Comparison of ENCODE assay signal across 1 cellular context in the genomic region with DNA sequence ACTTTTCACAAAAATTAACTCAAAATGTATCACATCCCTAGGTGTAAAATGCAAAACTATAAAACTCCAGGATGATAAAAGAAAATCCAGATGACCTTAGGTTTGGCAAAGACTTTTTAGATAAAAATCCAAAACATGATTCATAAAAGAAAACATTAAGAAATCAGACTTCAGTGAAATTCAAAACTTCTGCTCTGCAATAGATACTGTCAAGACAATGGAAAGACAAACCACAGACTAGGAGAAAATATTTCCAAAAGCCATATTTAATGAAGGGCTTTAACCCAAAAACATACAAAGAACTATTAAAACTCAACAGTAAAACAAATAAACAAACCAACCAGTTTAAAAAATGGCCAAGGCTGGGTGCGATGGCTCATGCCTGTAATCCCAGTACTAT.
TF ChIP-seq lines count a peak whose summit lies in the region.

No MANE protein-coding gene starts in this region.

TF ChIP-seq in SK-N-SH, 30 proteins besides CTCF, POLR2A, EP300 and RAD21:
- TF ChIP-seq RFX5 (IDR thresholded peaks at IDR 0.05; ENCODE audit: low read length) (no peak), MXI1 (IDR thresholded peaks at IDR 0.05; ENCODE audit: low read depth, low read length) (no peak), TEAD4 (IDR thresholded peaks at IDR 0.05; ENCODE audit: borderline replicate concordance, insufficient read depth) (0 out of 2 replicates have a peak, but pooled peaks have one; percentile 12), YY1 (IDR thresholded peaks at IDR 0.05; ENCODE audit: low read depth) (no peak), NFIC (IDR thresholded peaks at IDR 0.05; ENCODE audit: borderline replicate concordance) (peak; percentile 55; the same call in 1 of the 2 replicates), JUND (IDR thresholded peaks at IDR 0.05) (peak; percentile 31; the same call in 1 of the 2 replicates), TCF12 (IDR thresholded peaks at IDR 0.05) (peak; percentile 82), USF2 (IDR thresholded peaks at IDR 0.05; ENCODE audit: borderline replicate concordance, low read depth, low read length) (no peak), FOXJ3 (CRISPR knock-in tag; IDR thresholded peaks at IDR 0.05) (no peak), SMC3 (IDR thresholded peaks at IDR 0.05; ENCODE audit: low read depth, low read length) (no peak), GATA2 (CRISPR knock-in tag; IDR thresholded peaks at IDR 0.05) (no peak), NRF1 (IDR thresholded peaks at IDR 0.05; ENCODE audit: low read depth, low read length) (no peak), RCOR1 (IDR thresholded peaks at IDR 0.05; ENCODE audit: low read length) (no peak), TAF1 (IDR thresholded peaks at IDR 0.05; ENCODE audit: borderline replicate concordance, low read depth, low read length) (no peak), ELF1 (IDR thresholded peaks at IDR 0.05) (no peak), USF1 (IDR thresholded peaks at IDR 0.05; ENCODE audit: borderline replicate concordance, low read depth) (no peak), FOSL2 (IDR thresholded peaks at IDR 0.05; ENCODE audit: borderline replicate concordance, low read depth) (no peak)
- TF ChIP-seq, protein P1, sequence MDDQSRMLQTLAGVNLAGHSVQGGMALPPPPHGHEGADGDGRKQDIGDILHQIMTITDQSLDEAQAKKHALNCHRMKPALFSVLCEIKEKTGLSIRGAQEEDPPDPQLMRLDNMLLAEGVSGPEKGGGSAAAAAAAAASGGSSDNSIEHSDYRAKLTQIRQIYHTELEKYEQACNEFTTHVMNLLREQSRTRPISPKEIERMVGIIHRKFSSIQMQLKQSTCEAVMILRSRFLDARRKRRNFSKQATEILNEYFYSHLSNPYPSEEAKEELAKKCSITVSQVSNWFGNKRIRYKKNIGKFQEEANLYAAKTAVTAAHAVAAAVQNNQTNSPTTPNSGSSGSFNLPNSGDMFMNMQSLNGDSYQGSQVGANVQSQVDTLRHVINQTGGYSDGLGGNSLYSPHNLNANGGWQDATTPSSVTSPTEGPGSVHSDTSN (IDR thresholded peaks at IDR 0.05): peak; percentile 69
- TF ChIP-seq, protein P2, sequence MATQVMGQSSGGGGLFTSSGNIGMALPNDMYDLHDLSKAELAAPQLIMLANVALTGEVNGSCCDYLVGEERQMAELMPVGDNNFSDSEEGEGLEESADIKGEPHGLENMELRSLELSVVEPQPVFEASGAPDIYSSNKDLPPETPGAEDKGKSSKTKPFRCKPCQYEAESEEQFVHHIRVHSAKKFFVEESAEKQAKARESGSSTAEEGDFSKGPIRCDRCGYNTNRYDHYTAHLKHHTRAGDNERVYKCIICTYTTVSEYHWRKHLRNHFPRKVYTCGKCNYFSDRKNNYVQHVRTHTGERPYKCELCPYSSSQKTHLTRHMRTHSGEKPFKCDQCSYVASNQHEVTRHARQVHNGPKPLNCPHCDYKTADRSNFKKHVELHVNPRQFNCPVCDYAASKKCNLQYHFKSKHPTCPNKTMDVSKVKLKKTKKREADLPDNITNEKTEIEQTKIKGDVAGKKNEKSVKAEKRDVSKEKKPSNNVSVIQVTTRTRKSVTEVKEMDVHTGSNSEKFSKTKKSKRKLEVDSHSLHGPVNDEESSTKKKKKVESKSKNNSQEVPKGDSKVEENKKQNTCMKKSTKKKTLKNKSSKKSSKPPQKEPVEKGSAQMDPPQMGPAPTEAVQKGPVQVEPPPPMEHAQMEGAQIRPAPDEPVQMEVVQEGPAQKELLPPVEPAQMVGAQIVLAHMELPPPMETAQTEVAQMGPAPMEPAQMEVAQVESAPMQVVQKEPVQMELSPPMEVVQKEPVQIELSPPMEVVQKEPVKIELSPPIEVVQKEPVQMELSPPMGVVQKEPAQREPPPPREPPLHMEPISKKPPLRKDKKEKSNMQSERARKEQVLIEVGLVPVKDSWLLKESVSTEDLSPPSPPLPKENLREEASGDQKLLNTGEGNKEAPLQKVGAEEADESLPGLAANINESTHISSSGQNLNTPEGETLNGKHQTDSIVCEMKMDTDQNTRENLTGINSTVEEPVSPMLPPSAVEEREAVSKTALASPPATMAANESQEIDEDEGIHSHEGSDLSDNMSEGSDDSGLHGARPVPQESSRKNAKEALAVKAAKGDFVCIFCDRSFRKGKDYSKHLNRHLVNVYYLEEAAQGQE (IDR thresholded peaks at IDR 0.05; ENCODE audit: low read depth, low read length): no peak
- TF ChIP-seq, protein P3, sequence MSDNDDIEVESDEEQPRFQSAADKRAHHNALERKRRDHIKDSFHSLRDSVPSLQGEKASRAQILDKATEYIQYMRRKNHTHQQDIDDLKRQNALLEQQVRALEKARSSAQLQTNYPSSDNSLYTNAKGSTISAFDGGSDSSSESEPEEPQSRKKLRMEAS (IDR thresholded peaks at IDR 0.05; ENCODE audit: low read depth): no peak
TF ChIP-seq in SK-N-SH: peak in this region for 5.
